ENCODE assay signal across 13 cellular contexts in the genomic region with DNA sequence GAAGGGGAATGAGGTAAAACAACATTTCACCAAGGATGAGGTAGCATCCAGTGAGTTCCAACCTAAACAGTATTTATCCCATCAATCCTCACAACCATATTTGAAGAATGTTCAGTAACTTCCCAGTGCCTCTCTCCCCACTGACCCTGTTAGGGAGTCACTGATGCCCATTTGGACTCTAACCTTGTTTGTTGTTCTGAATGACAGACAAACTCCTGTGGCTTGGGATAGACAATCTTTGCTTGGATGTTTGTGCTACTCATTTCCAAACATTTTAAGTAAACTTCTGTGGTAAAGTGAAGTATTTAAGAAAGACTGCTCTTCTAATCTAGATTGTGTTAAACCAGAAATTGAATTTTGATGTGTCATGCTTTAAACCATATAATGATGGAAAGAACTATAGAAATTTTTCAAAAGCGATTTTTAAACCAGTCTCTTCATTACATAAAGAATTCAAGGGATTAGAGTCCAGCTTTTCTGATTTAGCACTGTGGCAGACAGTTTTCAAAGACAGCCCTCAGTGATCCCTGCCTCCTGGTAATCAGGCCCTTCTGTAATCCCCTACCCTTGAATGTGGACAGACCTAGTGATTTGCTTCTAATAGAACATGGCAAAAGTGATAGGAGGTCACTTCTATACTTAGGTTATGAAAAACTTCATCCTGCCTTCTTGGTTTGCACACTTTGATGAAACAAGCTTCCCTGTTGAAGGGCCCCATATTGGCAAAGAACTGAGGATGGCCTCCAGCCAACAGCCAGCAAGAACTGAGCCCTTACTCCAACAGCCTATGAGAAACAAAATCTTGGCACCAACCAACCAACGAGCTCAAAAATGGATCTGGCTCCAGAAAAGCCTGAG.
A peak's percentile ranks its signal among the peaks of the same experiment; 100 is the strongest.
DNase-seq lines count a peak whose midpoint lies in the region; ATAC-seq and TF ChIP-seq lines count a peak whose summit lies in the region.
"Had no signal": no experiment of that assay in that cellular context is flagged by ENCODE, and none has a peak within 500 bp of the region (broad histone marks: within the 10 kb centered on the region; RNA-seq: fewer than 3 reads in every experiment).

No MANE protein-coding gene starts in this region.

- no peak overlapping the region for H3K4me2 ChIP-seq in osteoblast (ENCODE audit: insufficient read depth, low read length)
- H3K4me2 ChIP-seq: A549 had no signal

- H3K27ac ChIP-seq in osteoblast (ENCODE audit: low read depth, low read length): no peak overlapping the region
- H3K27ac ChIP-seq: A549, epithelial cell of prostate had no signal

- ATAC-seq in HG02642 (IDR thresholded peaks at IDR 0.05; ENCODE audit: poor library complexity, unreplicated experiment): no peak
- ATAC-seq: A549; activated CD8-positive, alpha-beta T cell treated with anti-CD3 and anti-CD28 coated beads, Interleukin-2, amount 10 ng/mL, durations not matched to agents 7 days and 5 days; activated naive CD8-positive, alpha-beta T cell treated with anti-CD3 and anti-CD28 coated beads, Interleukin-2, amount 50 U/mL, for 24 hours had no signal

- H3K79me2 ChIP-seq in osteoblast (ENCODE audit: insufficient read depth, low read length): no peaks in the 10 kb centered on the region

- no peak overlapping the region for H2AFZ ChIP-seq in osteoblast (ENCODE audit: low read length)

- H4K20me1 ChIP-seq in osteoblast (ENCODE audit: insufficient read depth, low read length): no peaks in the 10 kb centered on the region

- H3K4me1 Mint-ChIP-seq in activated naive CD4-positive, alpha-beta T cell treated with anti-CD3 and anti-CD28 coated beads, Interleukin-2, amount 10 ng/mL, durations not matched to agents 7 days and 5 days: no peaks in the 10 kb centered on the region
- peaks cover 41% of the 10 kb centered on the region for H3K4me1 Mint-ChIP-seq in nephron
- H3K4me1 Mint-ChIP-seq: activated naive CD8-positive, alpha-beta T cell treated with anti-CD3 and anti-CD28 coated beads, Interleukin-2, amount 50 U/mL, for 24 hours had no signal

- peaks cover 13% of the 10 kb centered on the region for H3K36me3 ChIP-seq in osteoblast (ENCODE audit: insufficient read depth, low read length)

- no peak for DNase-seq in activated naive CD4-positive, alpha-beta T cell treated with anti-CD3 and anti-CD28 coated beads, Interleukin-2, amount 10 ng/mL, durations not matched to agents 7 days and 5 days
- no peak for DNase-seq in activated naive CD4-positive, alpha-beta T cell treated with Interleukin-2 at 50 U/mL for 16 hours
- DNase-seq in fibroblast of the conjunctiva (ENCODE audit: low read depth) (peak; percentile 65), osteoblast (ENCODE audit: insufficient read length, low spot score, missing footprints) (no peak), cortex of kidney (lab: John Stamatoyannopoulos, UW) (no peak)
- no peak for DNase-seq in stimulated activated naive CD4-positive, alpha-beta T cell treated with Interleukin-2 at 50 U/mL for 16 hours (lab: John Stamatoyannopoulos, UW)
- DNase-seq: activated CD8-positive, alpha-beta T cell treated with anti-CD3 and anti-CD28 coated beads, Interleukin-2, amount 10 ng/mL, durations not matched to agents 7 days and 5 days; activated naive CD8-positive, alpha-beta T cell treated with anti-CD3 and anti-CD28 coated beads, Interleukin-2, amount 50 U/mL, for 24 hours; DMS53 had no signal

- H3K9me3 ChIP-seq in osteoblast (ENCODE audit: low read depth, low read length): no peaks in the 10 kb centered on the region
- H3K9me3 ChIP-seq: A549 had no signal

- no peaks in the 10 kb centered on the region for H3K36me3 Mint-ChIP-seq in activated naive CD4-positive, alpha-beta T cell treated with anti-CD3 and anti-CD28 coated beads, Interleukin-2, amount 10 ng/mL, durations not matched to agents 7 days and 5 days
- peaks cover 14% of the 10 kb centered on the region for H3K36me3 Mint-ChIP-seq in nephron (ENCODE audit: low read depth)

- no peak overlapping the region for H3K4me3 ChIP-seq in osteoblast (ENCODE audit: insufficient read depth, low read length)
- H3K4me3 ChIP-seq: A549 had no signal

- H3K27ac Mint-ChIP-seq in activated naive CD4-positive, alpha-beta T cell treated with anti-CD3 and anti-CD28 coated beads, Interleukin-2, amount 10 ng/mL, durations not matched to agents 7 days and 5 days: peak overlapping the region; percentile 33
- peak overlapping the region; percentile 38 to 97 (median 74) for H3K27ac Mint-ChIP-seq in nephron
- H3K27ac Mint-ChIP-seq: activated CD8-positive, alpha-beta T cell treated with anti-CD3 and anti-CD28 coated beads, Interleukin-2, amount 10 ng/mL, durations not matched to agents 7 days and 5 days; activated naive CD8-positive, alpha-beta T cell treated with anti-CD3 and anti-CD28 coated beads, Interleukin-2, amount 50 U/mL, for 24 hours had no signal

- CTCF ChIA-PET in activated naive CD4-positive, alpha-beta T cell treated with anti-CD3 and anti-CD28 coated beads, Interleukin-2, amount 10 ng/mL, durations not matched to agents 7 days and 5 days (lab: Charles Lee): no interaction called here

- H3K9me3 Mint-ChIP-seq in activated naive CD4-positive, alpha-beta T cell treated with anti-CD3 and anti-CD28 coated beads, Interleukin-2, amount 10 ng/mL, durations not matched to agents 7 days and 5 days: no peaks in the 10 kb centered on the region
- H3K9me3 Mint-ChIP-seq in nephron: no peaks in the 10 kb centered on the region
- H3K9me3 Mint-ChIP-seq: activated naive CD8-positive, alpha-beta T cell treated with anti-CD3 and anti-CD28 coated beads, Interleukin-2, amount 50 U/mL, for 24 hours had no signal

- H3K4me1 ChIP-seq in osteoblast (ENCODE audit: insufficient read depth, low read length): peaks cover 3% of the 10 kb centered on the region
- H3K4me1 ChIP-seq: A549 had no signal

- no peaks in the 10 kb centered on the region for H3K27me3 Mint-ChIP-seq in activated naive CD4-positive, alpha-beta T cell treated with anti-CD3 and anti-CD28 coated beads, Interleukin-2, amount 10 ng/mL, durations not matched to agents 7 days and 5 days
- no peaks in the 10 kb centered on the region for H3K27me3 Mint-ChIP-seq in nephron (ENCODE audit: low read depth)
- H3K27me3 Mint-ChIP-seq: activated naive CD8-positive, alpha-beta T cell treated with anti-CD3 and anti-CD28 coated beads, Interleukin-2, amount 50 U/mL, for 24 hours had no signal

- H3K4me3 Mint-ChIP-seq in activated naive CD4-positive, alpha-beta T cell treated with anti-CD3 and anti-CD28 coated beads, Interleukin-2, amount 10 ng/mL, durations not matched to agents 7 days and 5 days: no peak overlapping the region
- peak overlapping the region in 1 of 3 experiments; percentile 17 for H3K4me3 Mint-ChIP-seq in nephron
- H3K4me3 Mint-ChIP-seq: activated CD8-positive, alpha-beta T cell treated with anti-CD3 and anti-CD28 coated beads, Interleukin-2, amount 10 ng/mL, durations not matched to agents 7 days and 5 days; activated naive CD8-positive, alpha-beta T cell treated with anti-CD3 and anti-CD28 coated beads, Interleukin-2, amount 50 U/mL, for 24 hours had no signal

- H3K27me3 ChIP-seq in osteoblast (ENCODE audit: insufficient read depth, low read length): no peaks in the 10 kb centered on the region

- TF ChIP-seq CTCF in nephron (IDR thresholded peaks at IDR 0.05; ENCODE audit: unreplicated experiment in 3 of 3) (no peak), osteoblast (IDR thresholded peaks at IDR 0.05; ENCODE audit: extremely low read depth, low read depth, low read length) (no peak)
